10 cellular contexts compared by ENCODE assay signal in the genomic region with DNA sequence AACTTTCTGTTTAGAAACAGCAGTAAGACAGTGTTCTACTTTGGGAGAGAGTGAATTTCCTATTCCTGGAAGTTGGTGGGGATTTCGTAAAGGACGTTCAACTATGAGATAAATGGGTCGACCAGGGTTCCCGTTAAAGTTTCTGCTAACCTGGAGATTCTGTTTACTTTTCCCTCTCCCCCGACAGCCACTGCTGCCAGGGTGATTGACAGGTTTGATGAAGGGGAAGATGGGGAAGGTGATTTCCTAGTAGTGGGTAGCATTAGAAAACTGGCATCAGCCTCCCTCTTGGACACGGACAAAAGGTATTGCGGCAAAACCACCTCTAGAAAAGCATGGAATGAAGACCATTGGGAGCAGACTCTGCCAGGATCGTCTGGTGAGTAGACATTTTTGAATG. TPM values are rescaled to one million over a fixed set of nuclear protein-coding genes. Genes with fewer than 3 reads are reported as not detected.
DNase-seq lines count a peak whose midpoint lies in the region; TF ChIP-seq lines count a peak whose summit lies in the region.
"Had no signal": no experiment of that assay in that cellular context is flagged by ENCODE, and none has a peak within 500 bp of the region (broad histone marks: within the 10 kb centered on the region; RNA-seq: fewer than 3 reads in every experiment).

No MANE protein-coding gene starts in this region.

- no peaks in the 10 kb centered on the region for H3K9me2 ChIP-seq in PC-9 (ENCODE audit: insufficient read depth)

- TF ChIP-seq CTCF in PC-9 (conservative IDR thresholded peaks at IDR 0.05), result no peak
- no peak for TF ChIP-seq CTCF in epithelial cell of esophagus (IDR thresholded peaks at IDR 0.05; ENCODE audit: insufficient read depth, low read depth, low read length, missing control alignments)
- TF ChIP-seq CTCF in parathyroid adenoma (IDR thresholded peaks at IDR 0.05), result no peak
- no peak for TF ChIP-seq CTCF in testis (IDR thresholded peaks at IDR 0.05)

- H3K27ac ChIP-seq in PC-9, result peak overlapping the region; percentile 82; the same call in 1 of the 2 replicates
- no peak overlapping the region for H3K27ac ChIP-seq in parathyroid adenoma
- H3K27ac ChIP-seq in testis, result no peak overlapping the region

- H3K36me3 ChIP-seq in ES-I3 (ENCODE audit: insufficient read depth, low read length) (peaks cover 4% of the 10 kb centered on the region; the same call in 1 of the 2 replicates), PC-9 (ENCODE audit: low read depth) (peaks cover 35% of the 10 kb centered on the region), parathyroid adenoma (ENCODE audit: control insufficient read depth, insufficient read depth, low read length) (no peaks in the 10 kb centered on the region), testis (ENCODE audit: low read depth, missing control alignments) (no peaks in the 10 kb centered on the region)

- H3K27me3 ChIP-seq in PC-9 (ENCODE audit: insufficient read depth, low read depth), result no peaks in the 10 kb centered on the region
- H3K27me3 ChIP-seq in parathyroid adenoma (ENCODE audit: control insufficient read depth, insufficient read depth, low read length), result peaks cover 11% of the 10 kb centered on the region
- peaks cover 4% of the 10 kb centered on the region for H3K27me3 ChIP-seq in testis

- H4K20me1 ChIP-seq in PC-9 (ENCODE audit: insufficient read depth), result peaks cover 19% of the 10 kb centered on the region; the same call in 1 of the 2 replicates

- peaks cover 51% of the 10 kb centered on the region for H3K79me2 ChIP-seq in PC-9 (ENCODE audit: low read depth)
- no peaks in the 10 kb centered on the region for H3K79me2 ChIP-seq in parathyroid adenoma

- H3K9me3 ChIP-seq in ES-I3 (ENCODE audit: control insufficient read depth, insufficient read depth, low read length), result no peaks in the 10 kb centered on the region
- H3K9me3 ChIP-seq in PC-9 (ENCODE audit: insufficient read depth, low read depth), result no peaks in the 10 kb centered on the region
- no peaks in the 10 kb centered on the region for H3K9me3 ChIP-seq in parathyroid adenoma (ENCODE audit: control insufficient read depth, low read length)
- H3K9me3 ChIP-seq in testis, result no peaks in the 10 kb centered on the region

- POLR2A ChIA-PET in PC-9 (lab: Charles Lee; ENCODE audit: unreplicated experiment), result interaction anchor here (1.1 kb wide), 1 partner anchor 29 kb away, joined by 3 read pairs; no protein-coding TSS in a partner anchor

- BruUV-seq in PC-9 (replicated peaks; lab: Mats Ljungman, UMichigan), result no TSS peak

- no peak for TF ChIP-seq POLR2A in testis (IDR thresholded peaks at IDR 0.05)

- H3K9ac ChIP-seq in ES-I3 (ENCODE audit: low read depth, low read length) (peak overlapping the region; percentile 82; the same call in 1 of the 2 replicates), parathyroid adenoma (no peak overlapping the region)

- peak overlapping the region; percentile 93 for H3K4me2 ChIP-seq in PC-9
- peak overlapping the region; percentile 90 for H3K4me2 ChIP-seq in parathyroid adenoma (ENCODE audit: low read length)

- CTCF ChIA-PET in PC-9 (lab: Charles Lee), result no interaction called here

- H3K4me1 ChIP-seq in ES-I3 (ENCODE audit: insufficient read depth, low read length), result peaks cover 11% of the 10 kb centered on the region
- peaks cover 33% of the 10 kb centered on the region; the same call in 1 of the 2 replicates for H3K4me1 ChIP-seq in PC-9 (replicated peaks; ENCODE audit: insufficient read depth)
- H3K4me1 ChIP-seq in parathyroid adenoma, result no peaks in the 10 kb centered on the region
- peaks cover 17% of the 10 kb centered on the region for H3K4me1 ChIP-seq in testis

- intact Hi-C loops in PC-9 (cut with micrococcal nuclease; ENCODE audit: unreplicated experiment) (no loop called here), testis (cut with DNase I; ENCODE audit: low total_unique reads) (no loop called here)

- WGBS in testis, 2 donors, result 39 to 56% methylated on average over 8 of the region's 8 CpGs

- H3K4me3 ChIP-seq in PC-9 (peak overlapping the region; percentile 88), epithelial cell of esophagus (ENCODE audit: low read length) (peak overlapping the region; percentile 86), parathyroid adenoma (ENCODE audit: low read depth, low read length) (peak overlapping the region; percentile 82), testis (no peak overlapping the region)

- DNase-seq in PC-9 (no peak), epithelial cell of esophagus (ENCODE audit: low read depth) (no peak), testis (no peak), NCI-H1105 (lab: John Stamatoyannopoulos, UW) (no peak), NCI-H510A (lab: John Stamatoyannopoulos, UW) (no peak)
- no peak for DNase-seq in stimulated activated CD4-positive, alpha-beta T cell treated with anti-CD3 and anti-CD28 coated beads, Interleukin-4, amount 100 ng/mL, for 24 hours
- DNase-seq: NCI-H1417 had no signal

- no peak overlapping the region for H2AFZ ChIP-seq in PC-9
- H2AFZ ChIP-seq in parathyroid adenoma, result no peak overlapping the region

- peaks cover 12% of the 10 kb centered on the region for H3F3A ChIP-seq in PC-9 (ENCODE audit: insufficient read depth, low read depth)

RNA-seq across cellular contexts. Expression of a gene that starts 1.3 kb away (rescaled TPM):
- total RNA-seq in PC-9 (2021) (71.4 and 79.6 TPM in 2 replicates), testis (10 to 100 TPM; 38.7 to 39.5 TPM)
- 57.9 TPM for polyA plus RNA-seq in testis (ENCODE audit: insufficient read depth, low read depth, low replicate concordance)

RNA-seq across cellular contexts. Expression of a gene that starts 12.8 kb away (rescaled TPM):
- 9.1 and 12.3 TPM in 2 replicates for total RNA-seq in PC-9 (2021)
- under 1 TPM; 0.06 to 0.39 TPM for total RNA-seq in testis
- polyA plus RNA-seq in testis (ENCODE audit: insufficient read depth, low read depth, low replicate concordance), result 0.51 TPM
- total RNA-seq: mononuclear cell had no signal

Comparison
In these comparisons a context has a peak if more than half of its experiments do, and no peak if none do; other contexts are left out.
1. H3K4me3 ChIP-seq: peak in PC-9 (single experiment), epithelial cell of esophagus (single experiment) and parathyroid adenoma (single experiment); none in testis (0 of 2).